ENCODE assay signal across 11 cellular contexts in the genomic region with DNA sequence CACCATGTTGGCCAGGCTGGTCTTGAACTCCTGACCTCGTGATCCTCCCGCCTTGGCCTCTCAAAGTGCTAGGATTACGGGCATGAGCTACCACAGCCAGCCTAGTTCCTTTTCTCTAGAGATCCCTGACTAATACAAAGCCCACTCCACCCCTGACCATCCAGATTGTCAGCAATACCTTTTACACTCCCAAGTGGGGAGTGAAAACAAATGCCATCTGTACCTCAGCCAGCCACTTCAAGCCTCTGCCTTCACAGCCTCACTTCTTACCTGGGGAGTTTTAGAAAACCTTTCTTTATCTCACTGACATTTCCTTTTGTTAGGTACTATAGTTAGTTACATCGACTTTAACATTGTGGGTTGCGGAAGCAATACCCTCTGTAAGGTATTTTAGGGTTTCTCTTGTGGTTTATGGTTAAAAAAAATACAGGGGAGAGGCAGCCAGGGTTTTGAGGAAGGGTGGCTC. TPM values are rescaled to one million over a fixed set of nuclear protein-coding genes. Genes with fewer than 3 reads are reported as not detected.
DNase-seq lines count a peak whose midpoint lies in the region; ATAC-seq and TF ChIP-seq lines count a peak whose summit lies in the region.
"Had no signal": no experiment of that assay in that cellular context is flagged by ENCODE, and none has a peak within 500 bp of the region (broad histone marks: within the 10 kb centered on the region; RNA-seq: fewer than 3 reads in every experiment).

No MANE protein-coding gene starts in this region.

- POLR2A ChIA-PET in A673 (lab: Charles Lee; ENCODE audit: low non-redundant PET): no interaction called here

- no peak overlapping the region for H3K27ac ChIP-seq in A673 (ENCODE audit: low read depth, low read length, poor library complexity, severe bottlenecking)
- H3K27ac ChIP-seq: thoracic aorta had no signal

- H3K4me1 Mint-ChIP-seq in activated T-helper 17 cell treated with anti-CD3 and anti-CD28 coated beads, Interleukin-2, amount 50 U/mL, for 72 hours: peaks cover 70% of the 10 kb centered on the region

- intact Hi-C loops in A673 (cut with micrococcal nuclease; ENCODE audit: unreplicated experiment): no loop called here

- ATAC-seq in GM19463 (IDR thresholded peaks at IDR 0.05; ENCODE audit: unreplicated experiment) (peak; percentile 51), HG03108 (IDR thresholded peaks at IDR 0.05; ENCODE audit: unreplicated experiment) (peak; percentile 37), GM18519 (IDR thresholded peaks at IDR 0.05; ENCODE audit: low FRiP score, unreplicated experiment) (no peak)
- ATAC-seq in activated T-helper 17 cell treated with anti-CD3 and anti-CD28 coated beads, Interleukin-2, amount 50 U/mL, for 72 hours (replicated peaks): no peak

- DNase-seq in GM12864 (ENCODE audit: low read depth) (peak; percentile 78), A673 (ENCODE audit: low spot score) (no peak), MG63 (no peak), DMS79 treated with DMSO at 0.1 percent for 48 hours (lab: John Stamatoyannopoulos, UW) (no peak)
- DNase-seq: immature natural killer cell, IMR-90 had no signal

- peaks cover 11% of the 10 kb centered on the region for H3K36me3 Mint-ChIP-seq in activated T-helper 17 cell treated with anti-CD3 and anti-CD28 coated beads, Interleukin-2, amount 50 U/mL, for 72 hours (ENCODE audit: low read depth)
- H3K36me3 Mint-ChIP-seq: immature natural killer cell had no signal

- H3K36me3 ChIP-seq in A673 (ENCODE audit: insufficient read depth, low read length, poor library complexity, severe bottlenecking): no peaks in the 10 kb centered on the region
- H3K36me3 ChIP-seq in MG63: peaks cover 3% of the 10 kb centered on the region; the same call in 1 of the 2 replicates
- H3K36me3 ChIP-seq: thoracic aorta had no signal

- no peaks in the 10 kb centered on the region for H3K27me3 Mint-ChIP-seq in activated T-helper 17 cell treated with anti-CD3 and anti-CD28 coated beads, Interleukin-2, amount 50 U/mL, for 72 hours

- peaks cover 7% of the 10 kb centered on the region for H3K4me1 ChIP-seq in A673 (ENCODE audit: insufficient read depth, low read length, poor library complexity, severe bottlenecking)

- peak overlapping the region; percentile 67 for H3K4me3 Mint-ChIP-seq in activated T-helper 17 cell treated with anti-CD3 and anti-CD28 coated beads, Interleukin-2, amount 50 U/mL, for 72 hours
- H3K4me3 Mint-ChIP-seq: immature natural killer cell had no signal

- BruUV-seq in A673 (replicated peaks; lab: Mats Ljungman, UMichigan): no TSS peak

- H3K4me3 ChIP-seq in GM12864 (ENCODE audit: low read depth, low read length) (no peak overlapping the region), A673 (ENCODE audit: low read depth, low read length, poor library complexity, severe bottlenecking) (no peak overlapping the region), MG63 (no peak overlapping the region)
- H3K4me3 ChIP-seq: thoracic aorta had no signal

- H3K9me3 ChIP-seq in A673 (ENCODE audit: low read depth, low read length, poor library complexity, severe bottlenecking) (no peaks in the 10 kb centered on the region), MG63 (no peaks in the 10 kb centered on the region)
- H3K9me3 ChIP-seq: thoracic aorta had no signal

- CTCF ChIA-PET in A673 (lab: Charles Lee): no interaction called here

- peak overlapping the region; percentile 89 for H3K27ac Mint-ChIP-seq in activated T-helper 17 cell treated with anti-CD3 and anti-CD28 coated beads, Interleukin-2, amount 50 U/mL, for 72 hours

- no peaks in the 10 kb centered on the region for H3K27me3 ChIP-seq in A673 (replicated peaks; ENCODE audit: insufficient read depth, low read depth, low read length, poor library complexity)
- no peaks in the 10 kb centered on the region for H3K27me3 ChIP-seq in MG63

- no peaks in the 10 kb centered on the region for H3K9me3 Mint-ChIP-seq in activated T-helper 17 cell treated with anti-CD3 and anti-CD28 coated beads, Interleukin-2, amount 50 U/mL, for 72 hours
- H3K9me3 Mint-ChIP-seq: immature natural killer cell had no signal

- no peak for TF ChIP-seq CTCF in GM12864 (IDR thresholded peaks at IDR 0.05; ENCODE audit: low read depth, low read length, missing control alignments)
- TF ChIP-seq CTCF in A673 (conservative IDR thresholded peaks at IDR 0.05; ENCODE audit: low read depth, low read length): no peak

RNA-seq across cellular contexts. Expression of a gene that starts 8.8 kb away (rescaled TPM):
- total RNA-seq in activated T-helper 17 cell treated with anti-CD3 and anti-CD28 coated beads, Interleukin-2, amount 50 U/mL, for 72 hours: 10 to 100 TPM; 21.5 to 60.0 TPM
- 22.8 and 30.1 TPM in 2 replicates for total RNA-seq in A673 (2021)
- total RNA-seq in MG63 (2014; rRNA removed; shearing (Covaris generic); ENCODE audit: low replicate concordance): 18.1 and 19.2 TPM in 2 replicates

RNA-seq across cellular contexts. Expression of a gene that starts 51.2 kb away (rescaled TPM):
- total RNA-seq in activated T-helper 17 cell treated with anti-CD3 and anti-CD28 coated beads, Interleukin-2, amount 50 U/mL, for 72 hours: 10 to 100 TPM; 35.3 to 36.9 TPM
- total RNA-seq in A673 (2021): 49.2 and 52.7 TPM in 2 replicates
- total RNA-seq in MG63 (2014; rRNA removed; shearing (Covaris generic); ENCODE audit: low replicate concordance): 19.8 and 39.3 TPM in 2 replicates

Comparison
In these comparisons a context has a peak if more than half of its experiments do, and no peak if none do; other contexts are left out.
1. ATAC-seq: peak in GM19463 (single experiment) and HG03108 (single experiment); none in activated T-helper 17 cell treated with anti-CD3 and anti-CD28 coated beads, Interleukin-2, amount 50 U/mL, for 72 hours (single experiment) and GM18519 (single experiment).